ENCODE assay signal across 1 cellular context in the genomic region with DNA sequence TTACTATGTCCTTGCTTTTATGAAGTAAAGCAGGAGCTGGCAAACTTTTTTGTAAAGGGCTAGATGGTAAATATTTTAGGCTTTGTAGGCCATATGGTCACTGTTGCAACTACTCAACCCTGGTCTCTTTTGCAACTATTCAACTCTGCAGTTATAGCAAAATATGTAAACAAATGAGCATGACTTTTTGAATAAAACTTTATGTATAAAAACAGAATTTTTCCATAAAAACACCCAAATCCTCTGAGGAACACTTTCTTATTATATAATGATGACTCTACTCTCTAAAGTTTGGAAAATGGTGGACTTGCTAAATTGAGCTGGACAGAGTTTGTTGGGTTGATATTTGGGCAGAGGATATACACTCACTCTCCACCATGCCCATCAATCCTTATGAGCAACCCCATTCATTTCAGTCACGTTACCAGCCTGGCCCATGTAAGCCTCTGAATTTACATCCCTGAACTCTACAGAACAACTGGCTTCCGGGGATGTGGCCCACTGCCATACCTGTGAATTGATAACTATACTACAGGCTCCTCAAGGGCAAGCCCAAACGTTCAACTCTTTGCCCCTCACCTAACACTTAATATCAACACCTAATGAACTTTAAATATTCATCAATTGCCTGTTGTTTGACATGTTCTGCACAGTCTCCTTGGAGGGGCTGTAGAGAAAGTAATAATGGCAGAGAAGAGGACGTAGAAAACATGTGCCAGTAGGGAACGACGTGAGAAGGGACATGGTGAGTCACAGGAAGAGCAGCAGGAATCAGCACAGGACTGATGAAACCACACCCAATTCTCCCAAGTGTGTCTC.
A peak's percentile ranks its signal among the peaks of the same experiment; 100 is the strongest.
TF ChIP-seq lines count a peak whose summit lies in the region.

No MANE protein-coding gene starts in this region.

TF ChIP-seq in K562, 482 proteins besides CTCF, POLR2A, EP300 and RAD21 (continued from another document and continues in another):
- TF ChIP-seq, protein P1, sequence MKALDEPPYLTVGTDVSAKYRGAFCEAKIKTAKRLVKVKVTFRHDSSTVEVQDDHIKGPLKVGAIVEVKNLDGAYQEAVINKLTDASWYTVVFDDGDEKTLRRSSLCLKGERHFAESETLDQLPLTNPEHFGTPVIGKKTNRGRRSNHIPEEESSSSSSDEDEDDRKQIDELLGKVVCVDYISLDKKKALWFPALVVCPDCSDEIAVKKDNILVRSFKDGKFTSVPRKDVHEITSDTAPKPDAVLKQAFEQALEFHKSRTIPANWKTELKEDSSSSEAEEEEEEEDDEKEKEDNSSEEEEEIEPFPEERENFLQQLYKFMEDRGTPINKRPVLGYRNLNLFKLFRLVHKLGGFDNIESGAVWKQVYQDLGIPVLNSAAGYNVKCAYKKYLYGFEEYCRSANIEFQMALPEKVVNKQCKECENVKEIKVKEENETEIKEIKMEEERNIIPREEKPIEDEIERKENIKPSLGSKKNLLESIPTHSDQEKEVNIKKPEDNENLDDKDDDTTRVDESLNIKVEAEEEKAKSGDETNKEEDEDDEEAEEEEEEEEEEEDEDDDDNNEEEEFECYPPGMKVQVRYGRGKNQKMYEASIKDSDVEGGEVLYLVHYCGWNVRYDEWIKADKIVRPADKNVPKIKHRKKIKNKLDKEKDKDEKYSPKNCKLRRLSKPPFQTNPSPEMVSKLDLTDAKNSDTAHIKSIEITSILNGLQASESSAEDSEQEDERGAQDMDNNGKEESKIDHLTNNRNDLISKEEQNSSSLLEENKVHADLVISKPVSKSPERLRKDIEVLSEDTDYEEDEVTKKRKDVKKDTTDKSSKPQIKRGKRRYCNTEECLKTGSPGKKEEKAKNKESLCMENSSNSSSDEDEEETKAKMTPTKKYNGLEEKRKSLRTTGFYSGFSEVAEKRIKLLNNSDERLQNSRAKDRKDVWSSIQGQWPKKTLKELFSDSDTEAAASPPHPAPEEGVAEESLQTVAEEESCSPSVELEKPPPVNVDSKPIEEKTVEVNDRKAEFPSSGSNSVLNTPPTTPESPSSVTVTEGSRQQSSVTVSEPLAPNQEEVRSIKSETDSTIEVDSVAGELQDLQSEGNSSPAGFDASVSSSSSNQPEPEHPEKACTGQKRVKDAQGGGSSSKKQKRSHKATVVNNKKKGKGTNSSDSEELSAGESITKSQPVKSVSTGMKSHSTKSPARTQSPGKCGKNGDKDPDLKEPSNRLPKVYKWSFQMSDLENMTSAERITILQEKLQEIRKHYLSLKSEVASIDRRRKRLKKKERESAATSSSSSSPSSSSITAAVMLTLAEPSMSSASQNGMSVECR (CRISPR knock-in tag; IDR thresholded peaks at IDR 0.05): no peak
- TF ChIP-seq RFX5 (IDR thresholded peaks at IDR 0.05; ENCODE audit: low read depth, low read length): no peak
- TF ChIP-seq ZNF224 (CRISPR knock-in tag; IDR thresholded peaks at IDR 0.05): no peak
- peak; percentile 53 for TF ChIP-seq POLR2H (tag; IDR thresholded peaks at IDR 0.05; ENCODE audit: low read depth)
- TF ChIP-seq, protein P2, sequence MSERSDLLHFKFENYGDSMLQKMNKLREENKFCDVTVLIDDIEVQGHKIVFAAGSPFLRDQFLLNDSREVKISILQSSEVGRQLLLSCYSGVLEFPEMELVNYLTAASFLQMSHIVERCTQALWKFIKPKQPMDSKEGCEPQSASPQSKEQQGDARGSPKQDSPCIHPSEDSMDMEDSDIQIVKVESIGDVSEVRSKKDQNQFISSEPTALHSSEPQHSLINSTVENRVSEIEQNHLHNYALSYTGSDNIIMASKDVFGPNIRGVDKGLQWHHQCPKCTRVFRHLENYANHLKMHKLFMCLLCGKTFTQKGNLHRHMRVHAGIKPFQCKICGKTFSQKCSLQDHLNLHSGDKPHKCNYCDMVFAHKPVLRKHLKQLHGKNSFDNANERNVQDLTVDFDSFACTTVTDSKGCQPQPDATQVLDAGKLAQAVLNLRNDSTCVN (CRISPR knock-in tag; IDR thresholded peaks at IDR 0.05): no peak
- no peak for TF ChIP-seq C11orf30 (IDR thresholded peaks at IDR 0.05; ENCODE audit: low read depth)
- TF ChIP-seq KAT7 (CRISPR knock-in tag; IDR thresholded peaks at IDR 0.05; ENCODE audit: borderline replicate concordance): no peak
- TF ChIP-seq, protein P3, sequence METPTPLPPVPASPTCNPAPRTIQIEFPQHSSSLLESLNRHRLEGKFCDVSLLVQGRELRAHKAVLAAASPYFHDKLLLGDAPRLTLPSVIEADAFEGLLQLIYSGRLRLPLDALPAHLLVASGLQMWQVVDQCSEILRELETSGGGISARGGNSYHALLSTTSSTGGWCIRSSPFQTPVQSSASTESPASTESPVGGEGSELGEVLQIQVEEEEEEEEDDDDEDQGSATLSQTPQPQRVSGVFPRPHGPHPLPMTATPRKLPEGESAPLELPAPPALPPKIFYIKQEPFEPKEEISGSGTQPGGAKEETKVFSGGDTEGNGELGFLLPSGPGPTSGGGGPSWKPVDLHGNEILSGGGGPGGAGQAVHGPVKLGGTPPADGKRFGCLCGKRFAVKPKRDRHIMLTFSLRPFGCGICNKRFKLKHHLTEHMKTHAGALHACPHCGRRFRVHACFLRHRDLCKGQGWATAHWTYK (CRISPR knock-in tag; IDR thresholded peaks at IDR 0.05): peak; percentile 33; the same call in 1 of the 2 replicates
- TF ChIP-seq, protein P4, sequence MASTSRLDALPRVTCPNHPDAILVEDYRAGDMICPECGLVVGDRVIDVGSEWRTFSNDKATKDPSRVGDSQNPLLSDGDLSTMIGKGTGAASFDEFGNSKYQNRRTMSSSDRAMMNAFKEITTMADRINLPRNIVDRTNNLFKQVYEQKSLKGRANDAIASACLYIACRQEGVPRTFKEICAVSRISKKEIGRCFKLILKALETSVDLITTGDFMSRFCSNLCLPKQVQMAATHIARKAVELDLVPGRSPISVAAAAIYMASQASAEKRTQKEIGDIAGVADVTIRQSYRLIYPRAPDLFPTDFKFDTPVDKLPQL (IDR thresholded peaks at IDR 0.05; ENCODE audit: extremely low read depth, insufficient read length): no peak
- TF ChIP-seq, protein P5, sequence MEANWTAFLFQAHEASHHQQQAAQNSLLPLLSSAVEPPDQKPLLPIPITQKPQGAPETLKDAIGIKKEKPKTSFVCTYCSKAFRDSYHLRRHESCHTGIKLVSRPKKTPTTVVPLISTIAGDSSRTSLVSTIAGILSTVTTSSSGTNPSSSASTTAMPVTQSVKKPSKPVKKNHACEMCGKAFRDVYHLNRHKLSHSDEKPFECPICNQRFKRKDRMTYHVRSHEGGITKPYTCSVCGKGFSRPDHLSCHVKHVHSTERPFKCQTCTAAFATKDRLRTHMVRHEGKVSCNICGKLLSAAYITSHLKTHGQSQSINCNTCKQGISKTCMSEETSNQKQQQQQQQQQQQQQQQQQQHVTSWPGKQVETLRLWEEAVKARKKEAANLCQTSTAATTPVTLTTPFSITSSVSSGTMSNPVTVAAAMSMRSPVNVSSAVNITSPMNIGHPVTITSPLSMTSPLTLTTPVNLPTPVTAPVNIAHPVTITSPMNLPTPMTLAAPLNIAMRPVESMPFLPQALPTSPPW (CRISPR knock-in tag; IDR thresholded peaks at IDR 0.05): 0 out of 2 replicates have a peak, but pooled peaks have one; percentile 2
- TF ChIP-seq ETS2 (tag; IDR thresholded peaks at IDR 0.05; ENCODE audit: borderline replicate concordance, poor library complexity, severe bottlenecking): peak; percentile 22
- no peak for TF ChIP-seq ZNF140 (CRISPR knock-in tag; IDR thresholded peaks at IDR 0.05)
- TF ChIP-seq KLF10 (CRISPR knock-in tag; IDR thresholded peaks at IDR 0.05): no peak
- TF ChIP-seq KLF16 (IDR thresholded peaks at IDR 0.05): no peak
- TF ChIP-seq ZNF184 (CRISPR knock-in tag; IDR thresholded peaks at IDR 0.05): no peak
- TF ChIP-seq, protein P6, sequence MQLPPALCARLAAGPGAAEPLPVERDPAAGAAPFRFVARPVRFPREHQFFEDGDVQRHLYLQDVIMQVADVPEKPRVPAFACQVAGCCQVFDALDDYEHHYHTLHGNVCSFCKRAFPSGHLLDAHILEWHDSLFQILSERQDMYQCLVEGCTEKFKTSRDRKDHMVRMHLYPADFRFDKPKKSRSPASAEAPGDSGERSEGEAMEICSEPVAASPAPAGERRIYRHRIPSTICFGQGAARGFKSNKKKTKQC (CRISPR knock-in tag; IDR thresholded peaks at IDR 0.05): no peak
- peak; percentile 81; the same call in 1 of the 2 replicates for TF ChIP-seq SMARCE1 (IDR thresholded peaks at IDR 0.05)
- TF ChIP-seq, protein P7, sequence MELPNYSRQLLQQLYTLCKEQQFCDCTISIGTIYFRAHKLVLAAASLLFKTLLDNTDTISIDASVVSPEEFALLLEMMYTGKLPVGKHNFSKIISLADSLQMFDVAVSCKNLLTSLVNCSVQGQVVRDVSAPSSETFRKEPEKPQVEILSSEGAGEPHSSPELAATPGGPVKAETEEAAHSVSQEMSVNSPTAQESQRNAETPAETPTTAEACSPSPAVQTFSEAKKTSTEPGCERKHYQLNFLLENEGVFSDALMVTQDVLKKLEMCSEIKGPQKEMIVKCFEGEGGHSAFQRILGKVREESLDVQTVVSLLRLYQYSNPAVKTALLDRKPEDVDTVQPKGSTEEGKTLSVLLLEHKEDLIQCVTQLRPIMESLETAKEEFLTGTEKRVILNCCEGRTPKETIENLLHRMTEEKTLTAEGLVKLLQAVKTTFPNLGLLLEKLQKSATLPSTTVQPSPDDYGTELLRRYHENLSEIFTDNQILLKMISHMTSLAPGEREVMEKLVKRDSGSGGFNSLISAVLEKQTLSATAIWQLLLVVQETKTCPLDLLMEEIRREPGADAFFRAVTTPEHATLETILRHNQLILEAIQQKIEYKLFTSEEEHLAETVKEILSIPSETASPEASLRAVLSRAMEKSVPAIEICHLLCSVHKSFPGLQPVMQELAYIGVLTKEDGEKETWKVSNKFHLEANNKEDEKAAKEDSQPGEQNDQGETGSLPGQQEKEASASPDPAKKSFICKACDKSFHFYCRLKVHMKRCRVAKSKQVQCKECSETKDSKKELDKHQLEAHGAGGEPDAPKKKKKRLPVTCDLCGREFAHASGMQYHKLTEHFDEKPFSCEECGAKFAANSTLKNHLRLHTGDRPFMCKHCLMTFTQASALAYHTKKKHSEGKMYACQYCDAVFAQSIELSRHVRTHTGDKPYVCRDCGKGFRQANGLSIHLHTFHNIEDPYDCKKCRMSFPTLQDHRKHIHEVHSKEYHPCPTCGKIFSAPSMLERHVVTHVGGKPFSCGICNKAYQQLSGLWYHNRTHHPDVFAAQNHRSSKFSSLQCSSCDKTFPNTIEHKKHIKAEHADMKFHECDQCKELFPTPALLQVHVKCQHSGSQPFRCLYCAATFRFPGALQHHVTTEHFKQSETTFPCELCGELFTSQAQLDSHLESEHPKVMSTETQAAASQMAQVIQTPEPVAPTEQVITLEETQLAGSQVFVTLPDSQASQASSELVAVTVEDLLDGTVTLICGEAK (IDR thresholded peaks at IDR 0.05): peak; percentile 94
- TF ChIP-seq, protein P7 (CRISPR knock-in tag; IDR thresholded peaks at IDR 0.05): peak; percentile 86
- no peak for TF ChIP-seq ZNF143 (CRISPR knock-in tag; IDR thresholded peaks at IDR 0.05)
- peak; percentile 87 for TF ChIP-seq CEBPB (tag; IDR thresholded peaks at IDR 0.05)
- no peak for TF ChIP-seq SP1 (CRISPR knock-in tag; IDR thresholded peaks at IDR 0.05)
- peak; percentile 88 for TF ChIP-seq HDAC8 (tag; IDR thresholded peaks at IDR 0.05)
- TF ChIP-seq, protein P8, sequence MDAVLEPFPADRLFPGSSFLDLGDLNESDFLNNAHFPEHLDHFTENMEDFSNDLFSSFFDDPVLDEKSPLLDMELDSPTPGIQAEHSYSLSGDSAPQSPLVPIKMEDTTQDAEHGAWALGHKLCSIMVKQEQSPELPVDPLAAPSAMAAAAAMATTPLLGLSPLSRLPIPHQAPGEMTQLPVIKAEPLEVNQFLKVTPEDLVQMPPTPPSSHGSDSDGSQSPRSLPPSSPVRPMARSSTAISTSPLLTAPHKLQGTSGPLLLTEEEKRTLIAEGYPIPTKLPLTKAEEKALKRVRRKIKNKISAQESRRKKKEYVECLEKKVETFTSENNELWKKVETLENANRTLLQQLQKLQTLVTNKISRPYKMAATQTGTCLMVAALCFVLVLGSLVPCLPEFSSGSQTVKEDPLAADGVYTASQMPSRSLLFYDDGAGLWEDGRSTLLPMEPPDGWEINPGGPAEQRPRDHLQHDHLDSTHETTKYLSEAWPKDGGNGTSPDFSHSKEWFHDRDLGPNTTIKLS (IDR thresholded peaks at IDR 0.05; ENCODE audit: borderline replicate concordance, low read depth): peak; percentile 46; the same call in 1 of the 2 replicates
- no peak for TF ChIP-seq ZBTB1 (CRISPR knock-in tag; IDR thresholded peaks at IDR 0.05; ENCODE audit: borderline replicate concordance, low read depth)
- TF ChIP-seq PTRF (tag; IDR thresholded peaks at IDR 0.05): peak; percentile 45; the same call in 1 of the 2 replicates
- no peak for TF ChIP-seq GTF2F1 (IDR thresholded peaks at IDR 0.05; ENCODE audit: low read depth, low read length)
- no peak for TF ChIP-seq SIN3B (IDR thresholded peaks at IDR 0.05; ENCODE audit: low read depth)
- no peak; the same call in 1 of the 2 replicates for TF ChIP-seq ELF1 (tag; IDR thresholded peaks at IDR 0.05)
- TF ChIP-seq XRCC5 (IDR thresholded peaks at IDR 0.05; ENCODE audit: low read depth, low read length): no peak
- no peak for TF ChIP-seq CBX8 (IDR thresholded peaks at IDR 0.05; ENCODE audit: borderline replicate concordance, extremely low read depth, low read depth, low read length, poor library complexity, severe bottlenecking)
- no peak for TF ChIP-seq E2F3 (CRISPR knock-in tag; IDR thresholded peaks at IDR 0.05)
- no peak for TF ChIP-seq HOXB6 (CRISPR knock-in tag; IDR thresholded peaks at IDR 0.05; ENCODE audit: borderline replicate concordance)
